Comparison of ENCODE assay signal across 25 cellular contexts in the genomic region with DNA sequence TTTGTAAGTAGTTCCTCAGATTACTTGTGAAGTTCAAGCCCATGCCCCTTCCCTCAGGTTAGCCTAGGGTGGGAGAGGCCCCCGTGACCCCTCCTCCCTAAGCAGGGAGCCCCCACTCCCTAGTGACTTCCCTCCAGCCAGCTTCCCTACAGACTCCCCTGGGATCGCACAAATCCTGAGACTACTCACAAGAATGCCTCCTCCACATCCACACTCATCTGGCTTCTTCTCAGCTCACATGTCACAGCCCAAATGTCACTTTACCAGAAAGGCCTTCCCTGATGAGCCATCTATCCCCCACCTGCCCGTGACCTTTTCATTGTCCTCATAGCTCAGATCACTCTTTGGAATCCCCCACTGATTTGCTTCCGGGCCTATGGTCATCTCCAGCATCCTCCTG.
A peak's percentile ranks its signal among the peaks of the same experiment; 100 is the strongest.
DNase-seq lines count a peak whose midpoint lies in the region; ATAC-seq, FAIRE-seq and TF ChIP-seq lines count a peak whose summit lies in the region.
"Had no signal": no experiment of that assay in that cellular context is flagged by ENCODE, and none has a peak within 500 bp of the region (broad histone marks: within the 10 kb centered on the region; RNA-seq: fewer than 3 reads in every experiment).

No MANE protein-coding gene starts in this region.

- no peaks in the 10 kb centered on the region for H3K9me3 Mint-ChIP-seq in MCF 10A (ENCODE audit: unreplicated experiment)
- H3K9me3 Mint-ChIP-seq: activated CD4-positive, alpha-beta T cell treated with anti-CD3 and anti-CD28 coated beads, Interleukin-2, amount 10 ng/mL, durations not matched to agents 24 days and 14 days; activated naive CD8-positive, alpha-beta T cell treated with anti-CD3 and anti-CD28 coated beads, Interleukin-2, amount 10 ng/mL, durations not matched to agents 7 days and 5 days; H9; natural killer cell treated with Interleukin-12 subunit alpha and Interleukin-12 subunit beta and Interleukin-15 and Interleukin-18, amount 100 ng/mL, for 72 hours; stimulated activated effector memory CD8-positive, alpha-beta T cell treated with anti-CD3 and anti-CD28 coated beads, Interleukin-12 subunit alpha, Interleukin-12 subunit beta, amount 100 ng/mL, for 72 hours had no signal

- H3K4me1 Mint-ChIP-seq in MCF 10A (ENCODE audit: insufficient read depth, unreplicated experiment) = peaks cover 25% of the 10 kb centered on the region

- POLR2A ChIA-PET in MCF 10A (lab: Yijun Ruan, JAX) = interaction anchor here (0.6 to 0.8 kb wide), 2 partner anchors 14 to 70 kb away, joined by 3 read pairs; no protein-coding TSS in a partner anchor

- no peak for TF ChIP-seq POLR2A in breast epithelium (IDR thresholded peaks at IDR 0.05)
- no peak for TF ChIP-seq POLR2A in uterus (IDR thresholded peaks at IDR 0.05)

- peak overlapping the region; percentile 63 for H3K27ac Mint-ChIP-seq in MCF 10A (ENCODE audit: low read depth, unreplicated experiment)
- H3K27ac Mint-ChIP-seq: activated CD4-positive, alpha-beta T cell treated with anti-CD3 and anti-CD28 coated beads, Interleukin-2, amount 10 ng/mL, durations not matched to agents 24 days and 14 days; activated naive CD8-positive, alpha-beta T cell treated with anti-CD3 and anti-CD28 coated beads, Interleukin-2, amount 10 ng/mL, durations not matched to agents 7 days and 5 days; H9; natural killer cell treated with Interleukin-12 subunit alpha and Interleukin-12 subunit beta and Interleukin-15 and Interleukin-18, amount 100 ng/mL, for 72 hours; stimulated activated effector memory CD8-positive, alpha-beta T cell treated with anti-CD3 and anti-CD28 coated beads, Interleukin-12 subunit alpha, Interleukin-12 subunit beta, amount 100 ng/mL, for 72 hours had no signal

- DNase-seq in MCF 10A (ENCODE audit: unreplicated experiment) = no peak
- DNase-seq in breast epithelium (ENCODE audit: low spot score in 2 of 2) = no peak
- DNase-seq in RCC 7860 (ENCODE audit: low spot score) = peak; percentile 23
- DNase-seq in dorsolateral prefrontal cortex = no peak
- DNase-seq in uterus = no peak
- no peak for DNase-seq in T-helper 1 cell
- no peak for DNase-seq in dedifferentiated amniotic fluid mesenchymal stem cell (ENCODE audit: extremely low spot score)
- no peak for DNase-seq in upper lobe of right lung
- DNase-seq: activated CD4-positive, alpha-beta T cell treated with anti-CD3 and anti-CD28 coated beads, Interleukin-2, amount 10 ng/mL, durations not matched to agents 24 days and 14 days; activated effector memory CD4-positive, alpha-beta T cell treated with anti-CD3 and anti-CD28 coated beads, Interleukin-2, amount 50 U/mL, for 16 hours; activated naive CD8-positive, alpha-beta T cell treated with anti-CD3 and anti-CD28 coated beads, Interleukin-2, amount 10 ng/mL, durations not matched to agents 7 days and 5 days; activated T-cell treated with anti-CD3 and anti-CD28 coated beads, Interleukin-2, amount 50 U/mL, for 1 hour; DMS153; H9; NCI-H2029 treated with DMSO at 0.1 percent for 48 hours; NCI-H446; SIG-M5; T1000 had no signal

- no TSS peak for BruUV-seq in MCF 10A (replicated peaks; lab: Mats Ljungman, UMichigan)

- intact Hi-C loops in MCF 10A (cut with micrococcal nuclease) = loop anchor here (1.0 kb wide), 1 partner anchor 43 kb away; no protein-coding TSS in a partner anchor
- intact Hi-C loops in breast epithelium (cut with DNase I; ENCODE audit: low total_unique reads) = no loop called here
- intact Hi-C loops in dorsolateral prefrontal cortex (cut with DNase I) = no loop called here
- intact Hi-C loops in uterus (cut with DNase I; ENCODE audit: low total_unique reads) = no loop called here
- intact Hi-C loops in upper lobe of right lung (cut with DNase I) = no loop called here

- no peak for TF ChIP-seq CTCF in MCF 10A (IDR thresholded peaks at IDR 0.05; ENCODE audit: unreplicated experiment)
- TF ChIP-seq CTCF in breast epithelium (IDR thresholded peaks at IDR 0.05) = no peak
- no peak for TF ChIP-seq CTCF in dorsolateral prefrontal cortex (IDR thresholded peaks at IDR 0.05 in 54 of 56, conservative IDR thresholded peaks at IDR 0.05 in 2 of 56; ENCODE audit: low read depth in 1 of 56, partially characterized antibody in 56 of 56)
- TF ChIP-seq CTCF in uterus (IDR thresholded peaks at IDR 0.05) = no peak
- TF ChIP-seq CTCF in upper lobe of right lung (IDR thresholded peaks at IDR 0.05) = no peak

- H3K4me3 ChIP-seq in breast epithelium (no peak overlapping the region), dorsolateral prefrontal cortex (no peak overlapping the region), uterus (no peak overlapping the region), upper lobe of right lung (no peak overlapping the region)
- H3K4me3 ChIP-seq: ovary, suprapubic skin had no signal

- H3K27me3 ChIP-seq in breast epithelium = no peaks in the 10 kb centered on the region
- H3K27me3 ChIP-seq in dorsolateral prefrontal cortex = no peaks in the 10 kb centered on the region
- no peaks in the 10 kb centered on the region for H3K27me3 ChIP-seq in uterus
- H3K27me3 ChIP-seq in upper lobe of right lung = no peaks in the 10 kb centered on the region
- H3K27me3 ChIP-seq: BE2C, ovary, suprapubic skin had no signal

- ATAC-seq in upper lobe of right lung = no peak
- ATAC-seq: stimulated activated effector memory CD8-positive, alpha-beta T cell treated with anti-CD3 and anti-CD28 coated beads, Interleukin-12 subunit alpha, Interleukin-12 subunit beta, amount 100 ng/mL, for 72 hours had no signal

- FAIRE-seq in RCC 7860 (lab: Jason Lieb, UNC) = no peak
- FAIRE-seq: GM12892 had no signal

- no peaks in the 10 kb centered on the region for H3K27me3 Mint-ChIP-seq in MCF 10A (ENCODE audit: insufficient read depth, unreplicated experiment)
- H3K27me3 Mint-ChIP-seq: activated naive CD8-positive, alpha-beta T cell treated with anti-CD3 and anti-CD28 coated beads, Interleukin-2, amount 10 ng/mL, durations not matched to agents 7 days and 5 days had no signal

- no peaks in the 10 kb centered on the region for H3K36me3 ChIP-seq in breast epithelium
- no peaks in the 10 kb centered on the region for H3K36me3 ChIP-seq in uterus
- no peaks in the 10 kb centered on the region for H3K36me3 ChIP-seq in upper lobe of right lung
- H3K36me3 ChIP-seq: BE2C, ovary, suprapubic skin had no signal

- CTCF ChIA-PET in MCF 10A (lab: Yijun Ruan, JAX) = interaction anchor here (0.7 to 1.7 kb wide), 3 partner anchors 36 to 111 kb away, joined by 3 to 4 read pairs (median 4); no protein-coding TSS in a partner anchor

- H3K27ac ChIP-seq in breast epithelium (peak overlapping the region in 1 of 2 donors; percentile 19), dorsolateral prefrontal cortex (peak overlapping the region in 48 of 59 donors; percentile 18 to 91 (median 70)), uterus (peak overlapping the region; percentile 66 to 69), upper lobe of right lung (no peak overlapping the region)
- H3K27ac ChIP-seq: KMS-11, ovary, suprapubic skin had no signal

- peaks cover under 1% of the 10 kb centered on the region for H3K36me3 Mint-ChIP-seq in MCF 10A (ENCODE audit: insufficient read depth, unreplicated experiment)
- H3K36me3 Mint-ChIP-seq: activated naive CD8-positive, alpha-beta T cell treated with anti-CD3 and anti-CD28 coated beads, Interleukin-2, amount 10 ng/mL, durations not matched to agents 7 days and 5 days; natural killer cell treated with Interleukin-12 subunit alpha and Interleukin-12 subunit beta and Interleukin-15 and Interleukin-18, amount 100 ng/mL, for 72 hours; stimulated activated effector memory CD8-positive, alpha-beta T cell treated with anti-CD3 and anti-CD28 coated beads, Interleukin-12 subunit alpha, Interleukin-12 subunit beta, amount 100 ng/mL, for 72 hours had no signal

- H3K4me3 Mint-ChIP-seq in MCF 10A (ENCODE audit: unreplicated experiment) = no peak overlapping the region
- H3K4me3 Mint-ChIP-seq: activated CD4-positive, alpha-beta T cell treated with anti-CD3 and anti-CD28 coated beads, Interleukin-2, amount 10 ng/mL, durations not matched to agents 24 days and 14 days; activated naive CD8-positive, alpha-beta T cell treated with anti-CD3 and anti-CD28 coated beads, Interleukin-2, amount 10 ng/mL, durations not matched to agents 7 days and 5 days; H9; natural killer cell treated with Interleukin-12 subunit alpha and Interleukin-12 subunit beta and Interleukin-15 and Interleukin-18, amount 100 ng/mL, for 72 hours; stimulated activated effector memory CD8-positive, alpha-beta T cell treated with anti-CD3 and anti-CD28 coated beads, Interleukin-12 subunit alpha, Interleukin-12 subunit beta, amount 100 ng/mL, for 72 hours had no signal

- H3K4me1 ChIP-seq in breast epithelium = peaks cover 0 to 4% of the 10 kb centered on the region in 2 donors
- H3K4me1 ChIP-seq in uterus = peaks cover 4 to 8% of the 10 kb centered on the region in 2 donors
- H3K4me1 ChIP-seq in upper lobe of right lung = no peaks in the 10 kb centered on the region
- H3K4me1 ChIP-seq: suprapubic skin had no signal

- H3K9me3 ChIP-seq in breast epithelium = no peaks in the 10 kb centered on the region
- H3K9me3 ChIP-seq in uterus = no peaks in the 10 kb centered on the region
- H3K9me3 ChIP-seq in upper lobe of right lung = no peaks in the 10 kb centered on the region
- H3K9me3 ChIP-seq: BE2C, ovary, suprapubic skin had no signal
